Comparison of ENCODE assay signal across 32 cellular contexts in genomic region chr9:114138537-114138936, GRCh38. TPM values are rescaled to one million over a fixed set of nuclear protein-coding genes. Genes with fewer than 3 reads are reported as not detected.
DNase-seq lines count a peak whose midpoint lies in the region; ATAC-seq and TF ChIP-seq lines count a peak whose summit lies in the region.
"Had no signal": no experiment of that assay in that cellular context is flagged by ENCODE, and none has a peak within 500 bp of the region (broad histone marks: within the 10 kb centered on the region; RNA-seq: fewer than 3 reads in every experiment).

No MANE protein-coding gene starts in this region.

- H3K4ac ChIP-seq in trophoblast cell (ENCODE audit: low read depth, low read length) = no peak overlapping the region

- peaks cover 9% of the 10 kb centered on the region for H3K9me3 ChIP-seq in adipocyte (ENCODE audit: control insufficient read depth, low read length)
- H3K9me3 ChIP-seq in trophoblast cell (ENCODE audit: insufficient read depth, low read depth, low read length) = peaks cover 6% of the 10 kb centered on the region
- no peaks in the 10 kb centered on the region for H3K9me3 ChIP-seq in uterus
- H3K9me3 ChIP-seq: stomach, tibial nerve had no signal

- H2BK5ac ChIP-seq in trophoblast cell (ENCODE audit: low read depth, low read length, poor library complexity) = no peak overlapping the region

- no peak overlapping the region for H3K4me2 ChIP-seq in trophoblast cell (ENCODE audit: low read length)

- H3K9ac ChIP-seq in adipocyte (ENCODE audit: low read length) = no peak overlapping the region
- H3K9ac ChIP-seq in trophoblast cell (ENCODE audit: low read length) = no peak overlapping the region
- H3K9ac ChIP-seq: parathyroid adenoma had no signal

- no peak overlapping the region for H3K23ac ChIP-seq in trophoblast cell (ENCODE audit: low read length)

- H4K91ac ChIP-seq in trophoblast cell (ENCODE audit: low read depth, low read length) = no peak overlapping the region

- no CpG with 5 or more reads among the region's 8 CpGs for WGBS in trophoblast cell (ENCODE audit: extremely low coverage, insufficient coverage, insufficient read length)

- H3K4me3 ChIP-seq in adipocyte (ENCODE audit: low read length) (no peak overlapping the region), fibroblast of mammary gland (ENCODE audit: control insufficient read depth, low read depth, low read length) (no peak overlapping the region), trophoblast cell (ENCODE audit: low read depth, low read length) (no peak overlapping the region), uterus (no peak overlapping the region)
- H3K4me3 ChIP-seq: SK-N-MC, skin epidermis, stomach, tibial nerve had no signal

- no peaks in the 10 kb centered on the region for H3K36me3 ChIP-seq in adipocyte (ENCODE audit: control insufficient read depth, insufficient read depth, low read length, severe bottlenecking)
- no peaks in the 10 kb centered on the region for H3K36me3 ChIP-seq in trophoblast cell (ENCODE audit: control insufficient read depth in 1 of 2, insufficient read depth in 2 of 2, low read length in 2 of 2)
- H3K36me3 ChIP-seq in uterus = no peaks in the 10 kb centered on the region
- H3K36me3 ChIP-seq: stomach, tibial nerve had no signal

- H4K8ac ChIP-seq in trophoblast cell (ENCODE audit: low read depth, low read length) = no peak overlapping the region

- H2BK12ac ChIP-seq in trophoblast cell (ENCODE audit: low read length) = no peak overlapping the region

- H3K27me3 ChIP-seq in adipocyte (replicated peaks; ENCODE audit: control insufficient read depth, insufficient read depth, low read length) (peaks cover 27% of the 10 kb centered on the region), trophoblast cell (ENCODE audit: insufficient read depth, low read length) (peaks cover 3% of the 10 kb centered on the region), uterus (no peaks in the 10 kb centered on the region)
- H3K27me3 ChIP-seq: stomach, tibial nerve had no signal

- H3K27ac ChIP-seq in trophoblast cell (ENCODE audit: low read depth, low read length) = no peak overlapping the region
- H3K27ac ChIP-seq in uterus = no peak overlapping the region
- H3K27ac ChIP-seq: parathyroid adenoma, SK-N-MC, skin epidermis, stomach had no signal

- H3K4me3 Mint-ChIP-seq in activated CD8-positive, alpha-beta memory T cell treated with anti-CD3 and anti-CD28 coated beads, Interleukin-2, amount 10 ng/mL, durations not matched to agents 7 days and 5 days = no peak overlapping the region
- H3K4me3 Mint-ChIP-seq: activated CD8-positive, alpha-beta T cell treated with anti-CD3 and anti-CD28 coated beads, Interleukin-2, amount 10 ng/mL, durations not matched to agents 7 days and 5 days; activated naive CD8-positive, alpha-beta T cell treated with anti-CD3 and anti-CD28 coated beads for 36 hours; central memory CD8-positive, alpha-beta T cell; nephron; T-helper 17 cell had no signal

- H3K14ac ChIP-seq in trophoblast cell (ENCODE audit: low read length) = no peak overlapping the region

- no peak for ATAC-seq in activated CD8-positive, alpha-beta memory T cell treated with anti-CD3 and anti-CD28 coated beads, Interleukin-2, amount 10 ng/mL, durations not matched to agents 7 days and 5 days
- ATAC-seq in HG02973 (IDR thresholded peaks at IDR 0.05; ENCODE audit: unreplicated experiment) = no peak
- ATAC-seq: activated CD8-positive, alpha-beta T cell treated with anti-CD3 and anti-CD28 coated beads, Interleukin-2, amount 10 ng/mL, durations not matched to agents 7 days and 5 days; HCT116; T-helper 17 cell had no signal

- TF ChIP-seq CTCF in fibroblast of mammary gland (conservative IDR thresholded peaks at IDR 0.05; ENCODE audit: control insufficient read depth, insufficient read depth, low read depth, low read length) (peak; percentile 6), uterus (IDR thresholded peaks at IDR 0.05) (no peak)

- no peak overlapping the region for H3K18ac ChIP-seq in trophoblast cell (ENCODE audit: low read length)

- H3K4me1 Mint-ChIP-seq in activated CD8-positive, alpha-beta memory T cell treated with anti-CD3 and anti-CD28 coated beads, Interleukin-2, amount 10 ng/mL, durations not matched to agents 7 days and 5 days = no peaks in the 10 kb centered on the region
- H3K4me1 Mint-ChIP-seq: activated naive CD8-positive, alpha-beta T cell treated with anti-CD3 and anti-CD28 coated beads for 36 hours; central memory CD8-positive, alpha-beta T cell; T-helper 17 cell had no signal

- H3K4me1 ChIP-seq in adipocyte (ENCODE audit: control insufficient read depth, insufficient read depth, low read length) = peaks cover 35% of the 10 kb centered on the region
- H3K4me1 ChIP-seq in trophoblast cell (ENCODE audit: control insufficient read depth in 1 of 2, insufficient read depth in 2 of 2, low read length in 2 of 2) = no peaks in the 10 kb centered on the region
- H3K4me1 ChIP-seq in uterus = peaks cover 0 to 9% of the 10 kb centered on the region in 2 donors
- H3K4me1 ChIP-seq: parathyroid adenoma had no signal

- no peaks in the 10 kb centered on the region for H3K79me1 ChIP-seq in trophoblast cell (ENCODE audit: low read length)

- H3K79me2 ChIP-seq in trophoblast cell (ENCODE audit: control insufficient read depth, insufficient read depth, low read length, poor library complexity) = no peaks in the 10 kb centered on the region
- H3K79me2 ChIP-seq: parathyroid adenoma had no signal

- TF ChIP-seq POLR2A in uterus (IDR thresholded peaks at IDR 0.05) = no peak

- DNase-seq in adipocyte (ENCODE audit: low read depth) = peak; percentile 12
- peak; percentile 65 for DNase-seq in fibroblast of mammary gland (ENCODE audit: low read depth)
- peak; percentile 73 to 89 for DNase-seq in trophoblast cell
- DNase-seq in uterus = peak; percentile 54 to 74
- DNase-seq in HT-29 (ENCODE audit: low spot score) = no peak
- DNase-seq in activated CD8-positive, alpha-beta memory T cell treated with anti-CD3 and anti-CD28 coated beads, Interleukin-2, amount 10 ng/mL, durations not matched to agents 7 days and 5 days = no peak
- DNase-seq: activated CD8-positive, alpha-beta T cell treated with anti-CD3 and anti-CD28 coated beads, Interleukin-2, amount 10 ng/mL, durations not matched to agents 7 days and 5 days; activated effector memory CD4-positive, alpha-beta T cell treated with Interleukin-2 at 50 U/mL for 16 hours; activated naive CD8-positive, alpha-beta T cell treated with anti-CD3 and anti-CD28 coated beads for 36 hours; activated T-cell treated with anti-CD3 and anti-CD28 coated beads for 4 hours; Calu3; DND-41; KBM-7; kidney glomerular epithelial cell; NCI-H1105 treated with DMSO at 0.1 percent for 48 hours; NCI-H2107; NCI-H774; stimulated activated CD8-positive, alpha-beta memory T cell treated with anti-CD3 and anti-CD28 coated beads, Interleukin-4, amount 100 ng/mL, for 48 hours; stomach; T-helper 17 cell had no signal

- intact Hi-C loops in uterus (cut with DNase I; ENCODE audit: low total_unique reads) = no loop called here

- no peaks in the 10 kb centered on the region for H3K9me3 Mint-ChIP-seq in activated CD8-positive, alpha-beta memory T cell treated with anti-CD3 and anti-CD28 coated beads, Interleukin-2, amount 10 ng/mL, durations not matched to agents 7 days and 5 days (ENCODE audit: low read depth)
- H3K9me3 Mint-ChIP-seq: activated naive CD8-positive, alpha-beta T cell treated with anti-CD3 and anti-CD28 coated beads for 36 hours; central memory CD8-positive, alpha-beta T cell had no signal

- no peaks in the 10 kb centered on the region for H3K36me3 Mint-ChIP-seq in activated CD8-positive, alpha-beta memory T cell treated with anti-CD3 and anti-CD28 coated beads, Interleukin-2, amount 10 ng/mL, durations not matched to agents 7 days and 5 days
- H3K36me3 Mint-ChIP-seq: activated naive CD8-positive, alpha-beta T cell treated with anti-CD3 and anti-CD28 coated beads for 36 hours had no signal

- H2AK5ac ChIP-seq in trophoblast cell (ENCODE audit: low read length) = no peak overlapping the region

- CTCF ChIA-PET in activated CD8-positive, alpha-beta memory T cell treated with anti-CD3 and anti-CD28 coated beads, Interleukin-2, amount 10 ng/mL, durations not matched to agents 7 days and 5 days (lab: Charles Lee) = no interaction called here

- no peak overlapping the region for H2AFZ ChIP-seq in trophoblast cell (ENCODE audit: insufficient read depth, low read length, poor library complexity)
- H2AFZ ChIP-seq: parathyroid adenoma had no signal

- no peak overlapping the region for H3K27ac Mint-ChIP-seq in activated CD8-positive, alpha-beta memory T cell treated with anti-CD3 and anti-CD28 coated beads, Interleukin-2, amount 10 ng/mL, durations not matched to agents 7 days and 5 days
- H3K27ac Mint-ChIP-seq: activated CD8-positive, alpha-beta T cell treated with anti-CD3 and anti-CD28 coated beads, Interleukin-2, amount 10 ng/mL, durations not matched to agents 7 days and 5 days; activated naive CD8-positive, alpha-beta T cell treated with anti-CD3 and anti-CD28 coated beads for 36 hours; nephron; T-helper 17 cell had no signal

- peaks cover 8% of the 10 kb centered on the region for H3K27me3 Mint-ChIP-seq in activated CD8-positive, alpha-beta memory T cell treated with anti-CD3 and anti-CD28 coated beads, Interleukin-2, amount 10 ng/mL, durations not matched to agents 7 days and 5 days

- no peak overlapping the region for H4K12ac ChIP-seq in trophoblast cell (ENCODE audit: low read depth, low read length)

- H2BK120ac ChIP-seq in trophoblast cell (ENCODE audit: insufficient read depth, low read length, poor library complexity) = no peak overlapping the region

RNA-seq across cellular contexts. Expression of gene COL27A1, which starts 16.8 kb away (rescaled TPM):
- 38.6 and 39.3 TPM in 2 replicates for polyA plus RNA-seq in trophoblast cell (2013)
- 10 to 100 TPM in 3 of 4 donors, 1 to 10 TPM in 1; 7.9 to 52.9 (median 43.3) TPM for total RNA-seq in uterus
- 14.5 and 17.6 TPM in 2 replicates for total RNA-seq in HT-29 (2014; rRNA removed; shearing (Covaris generic))
- under 1 TPM; 0.15 to 0.30 TPM for total RNA-seq in activated CD8-positive, alpha-beta memory T cell treated with anti-CD3 and anti-CD28 coated beads, Interleukin-2, amount 10 ng/mL, durations not matched to agents 7 days and 5 days

RNA-seq across cellular contexts. Expression of gene KIF12, which starts 39.4 kb away (rescaled TPM):
- polyA plus RNA-seq in trophoblast cell (2013) = 0.27 and 0.56 TPM in 2 replicates
- 1 to 10 TPM; 1.5 to 5.4 (median 2.7) TPM for total RNA-seq in uterus
- total RNA-seq in HT-29 (2014; rRNA removed; shearing (Covaris generic)) = 36.4 and 41.0 TPM in 2 replicates
- total RNA-seq in activated CD8-positive, alpha-beta memory T cell treated with anti-CD3 and anti-CD28 coated beads, Interleukin-2, amount 10 ng/mL, durations not matched to agents 7 days and 5 days = not detected
- total RNA-seq: activated CD8-positive, alpha-beta T cell treated with anti-CD3 and anti-CD28 coated beads, Interleukin-2, amount 10 ng/mL, durations not matched to agents 7 days and 5 days; activated naive CD8-positive, alpha-beta T cell treated with anti-CD3 and anti-CD28 coated beads for 36 hours; dermis microvascular lymphatic vessel endothelial cell; fibroblast of lung; lung microvascular endothelial cell; MCF 10A; T-helper 17 cell; tibial nerve had no signal
- polyA plus RNA-seq: fibroblast of lung had no signal

Comparison
In these comparisons a context has a peak if more than half of its experiments do, and no peak if none do; other contexts are left out.
1. DNase-seq: peak in adipocyte (single experiment), fibroblast of mammary gland (single experiment), trophoblast cell (2 of 2) and uterus (2 of 2); none in HT-29 (single experiment) and activated CD8-positive, alpha-beta memory T cell treated with anti-CD3 and anti-CD28 coated beads, Interleukin-2, amount 10 ng/mL, durations not matched to agents 7 days and 5 days (single experiment).
2. RNA of gene COL27A1, which starts 16.8 kb away (total RNA-seq): 7.9 to 52.9 TPM in uterus and 14.5 to 17.6 TPM in HT-29; 0.15 to 0.30 TPM in activated CD8-positive, alpha-beta memory T cell treated with anti-CD3 and anti-CD28 coated beads, Interleukin-2, amount 10 ng/mL, durations not matched to agents 7 days and 5 days; every median in the first group is over 4 times any median in the second.